ENCODE assay signal across 8 cellular contexts in the genomic region with DNA sequence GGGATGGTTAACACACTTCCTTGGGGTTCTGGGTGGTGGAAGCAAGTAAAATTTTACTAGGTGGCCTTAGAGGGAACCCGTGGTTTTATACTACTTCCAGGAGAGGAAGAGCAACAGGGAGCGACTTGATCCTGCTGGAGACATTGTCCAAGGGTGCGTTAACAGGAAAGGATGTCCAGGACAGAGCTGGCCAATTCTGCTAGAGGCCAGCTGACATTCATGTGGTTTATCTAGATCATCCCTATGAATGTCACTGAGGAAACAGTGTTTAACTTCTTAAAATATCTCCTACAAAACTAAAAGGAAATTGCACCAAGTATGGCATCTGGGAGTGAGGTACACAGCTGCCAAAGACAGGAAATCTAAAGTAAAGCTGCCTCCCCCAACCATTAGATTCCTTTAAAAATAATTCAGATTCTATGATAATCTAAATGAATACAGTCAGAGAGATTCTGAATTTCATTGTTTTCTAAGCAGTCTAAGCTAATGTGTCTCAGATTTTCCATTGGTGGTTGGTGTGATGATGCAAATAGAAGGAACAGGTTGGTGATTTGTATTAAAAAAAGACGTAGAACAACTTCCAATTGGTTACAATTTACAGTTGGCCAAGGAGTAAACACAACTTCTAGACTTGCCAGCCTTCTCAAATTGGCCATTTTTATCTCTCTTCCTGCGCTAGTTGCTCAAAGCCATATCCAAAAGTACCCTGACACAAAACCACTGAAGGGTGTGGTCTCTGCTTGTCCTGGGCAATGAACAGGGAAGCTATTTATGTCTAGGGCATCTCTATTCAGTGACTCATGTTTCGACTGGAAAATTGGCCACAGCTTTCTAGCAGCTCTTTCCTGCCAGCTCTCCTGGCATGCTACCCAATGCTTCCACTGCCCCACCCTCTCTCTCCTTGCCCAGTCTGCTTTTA.
DNase-seq lines count a peak whose midpoint lies in the region; ATAC-seq and TF ChIP-seq lines count a peak whose summit lies in the region.

No MANE protein-coding gene starts in this region.

- no peak for TF ChIP-seq EP300 in Ishikawa (IDR thresholded peaks at IDR 0.05; ENCODE audit: borderline replicate concordance)

- no peak for TF ChIP-seq RAD21 in Ishikawa (IDR thresholded peaks at IDR 0.05; ENCODE audit: low read depth)

- TF ChIP-seq CTCF in GM10266 (IDR thresholded peaks at IDR 0.05; ENCODE audit: control insufficient read depth, insufficient read depth, low read depth, missing control alignments): no peak

- peak; percentile 95 for DNase-seq in SW480 (ENCODE audit: low spot score)
- DNase-seq in Right ventricle myocardium superior: peak; percentile 61
- DNase-seq in stromal cell of bone marrow (ENCODE audit: low read depth): peak; percentile 69
- no peak for DNase-seq in GM10266 (ENCODE audit: extremely low spot score)
- DNase-seq in activated gamma-delta T cell (lab: John Stamatoyannopoulos, UW): no peak
- DNase-seq in activated CD4-positive, alpha-beta T cell treated with anti-CD3 and anti-CD28 coated beads for 4 hours: no peak

- intact Hi-C loops in Right ventricle myocardium superior (cut with DNase I): no loop called here

- ATAC-seq in Right ventricle myocardium superior (ENCODE audit: poor library complexity) (peak; percentile 99), HG02840 (IDR thresholded peaks at IDR 0.05; ENCODE audit: low FRiP score, unreplicated experiment) (no peak)

TF ChIP-seq in Ishikawa, 13 proteins besides CTCF, POLR2A, EP300 and RAD21:
- TF ChIP-seq NFIC (IDR thresholded peaks at IDR 0.05) (0 out of 2 replicates have a peak, but pooled peaks have one; percentile 10), TCF12 (IDR thresholded peaks at IDR 0.05; ENCODE audit: low read depth) (no peak), EGR1 (IDR thresholded peaks at IDR 0.05) (no peak)
- TF ChIP-seq, protein P1, sequence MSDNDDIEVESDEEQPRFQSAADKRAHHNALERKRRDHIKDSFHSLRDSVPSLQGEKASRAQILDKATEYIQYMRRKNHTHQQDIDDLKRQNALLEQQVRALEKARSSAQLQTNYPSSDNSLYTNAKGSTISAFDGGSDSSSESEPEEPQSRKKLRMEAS (IDR thresholded peaks at IDR 0.05): no peak
- TF ChIP-seq, protein P2, sequence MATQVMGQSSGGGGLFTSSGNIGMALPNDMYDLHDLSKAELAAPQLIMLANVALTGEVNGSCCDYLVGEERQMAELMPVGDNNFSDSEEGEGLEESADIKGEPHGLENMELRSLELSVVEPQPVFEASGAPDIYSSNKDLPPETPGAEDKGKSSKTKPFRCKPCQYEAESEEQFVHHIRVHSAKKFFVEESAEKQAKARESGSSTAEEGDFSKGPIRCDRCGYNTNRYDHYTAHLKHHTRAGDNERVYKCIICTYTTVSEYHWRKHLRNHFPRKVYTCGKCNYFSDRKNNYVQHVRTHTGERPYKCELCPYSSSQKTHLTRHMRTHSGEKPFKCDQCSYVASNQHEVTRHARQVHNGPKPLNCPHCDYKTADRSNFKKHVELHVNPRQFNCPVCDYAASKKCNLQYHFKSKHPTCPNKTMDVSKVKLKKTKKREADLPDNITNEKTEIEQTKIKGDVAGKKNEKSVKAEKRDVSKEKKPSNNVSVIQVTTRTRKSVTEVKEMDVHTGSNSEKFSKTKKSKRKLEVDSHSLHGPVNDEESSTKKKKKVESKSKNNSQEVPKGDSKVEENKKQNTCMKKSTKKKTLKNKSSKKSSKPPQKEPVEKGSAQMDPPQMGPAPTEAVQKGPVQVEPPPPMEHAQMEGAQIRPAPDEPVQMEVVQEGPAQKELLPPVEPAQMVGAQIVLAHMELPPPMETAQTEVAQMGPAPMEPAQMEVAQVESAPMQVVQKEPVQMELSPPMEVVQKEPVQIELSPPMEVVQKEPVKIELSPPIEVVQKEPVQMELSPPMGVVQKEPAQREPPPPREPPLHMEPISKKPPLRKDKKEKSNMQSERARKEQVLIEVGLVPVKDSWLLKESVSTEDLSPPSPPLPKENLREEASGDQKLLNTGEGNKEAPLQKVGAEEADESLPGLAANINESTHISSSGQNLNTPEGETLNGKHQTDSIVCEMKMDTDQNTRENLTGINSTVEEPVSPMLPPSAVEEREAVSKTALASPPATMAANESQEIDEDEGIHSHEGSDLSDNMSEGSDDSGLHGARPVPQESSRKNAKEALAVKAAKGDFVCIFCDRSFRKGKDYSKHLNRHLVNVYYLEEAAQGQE (IDR thresholded peaks at IDR 0.05; ENCODE audit: low read depth): no peak

Comparison
In these comparisons a context has a peak if more than half of its experiments do, and no peak if none do; other contexts are left out.
1. DNase-seq: peak in SW480 (single experiment), Right ventricle myocardium superior (single experiment) and stromal cell of bone marrow (single experiment); none in GM10266 (single experiment), activated gamma-delta T cell (single experiment) and activated CD4-positive, alpha-beta T cell treated with anti-CD3 and anti-CD28 coated beads for 4 hours (0 of 2).